ENCODE assay signal across 8 cellular contexts in genomic region chr1:155086182-155086741, GRCh38. TPM values are rescaled to one million over a fixed set of nuclear protein-coding genes. Genes with fewer than 3 reads are reported as not detected.
DNase-seq lines count a peak whose midpoint lies in the region; ATAC-seq and TF ChIP-seq lines count a peak whose summit lies in the region.

No MANE protein-coding gene starts in this region.

- TF ChIP-seq CTCF in LNCAP (IDR thresholded peaks at IDR 0.05), result peak; percentile 100
- TF ChIP-seq CTCF in ascending aorta (IDR thresholded peaks at IDR 0.05), result peak; percentile 91 to 100 (median 99)

- DNase-seq in T-helper 9 cell (peak; percentile 80), ascending aorta (ENCODE audit: low spot score in 2 of 2) (peak in 1 of 2 donors; percentile 87)
- peak; percentile 64 to 76 for DNase-seq in stimulated activated CD4-positive, alpha-beta T cell treated with anti-CD3 and anti-CD28 coated beads, Interleukin-15, amount 100 ng/mL, for 48 hours (ENCODE audit: low read depth in 2 of 2)

- H3K4me3 ChIP-seq in ascending aorta (peak overlapping the region; percentile 66 to 81), iPS-18c (ENCODE audit: insufficient read depth, low read depth, low read length) (peak overlapping the region; percentile 96; the same call in 1 of the 2 replicates)

- peaks cover 28% of the 10 kb centered on the region for H3K27me3 ChIP-seq in ascending aorta

- H3K9me3 ChIP-seq in ES-I3 (ENCODE audit: control insufficient read depth, insufficient read depth, low read length) (no peaks in the 10 kb centered on the region), ascending aorta (no peaks in the 10 kb centered on the region), iPS-18c (ENCODE audit: control insufficient read depth, insufficient read depth, low read length) (no peaks in the 10 kb centered on the region)

- intact Hi-C loops in ascending aorta (cut with DNase I), result no loop called here

- ATAC-seq in GM21576 (IDR thresholded peaks at IDR 0.05; ENCODE audit: unreplicated experiment) (no peak), GM19324 (IDR thresholded peaks at IDR 0.05; ENCODE audit: low FRiP score, unreplicated experiment) (no peak)

- H3K27ac ChIP-seq in ascending aorta, result no peak overlapping the region

- no peaks in the 10 kb centered on the region for H3K36me3 ChIP-seq in ES-I3 (ENCODE audit: insufficient read depth, low read length)
- H3K36me3 ChIP-seq in ascending aorta, result no peaks in the 10 kb centered on the region

- H3K4me1 ChIP-seq in ES-I3 (ENCODE audit: insufficient read depth, low read length), result peaks cover 6% of the 10 kb centered on the region; the same call in 1 of the 2 replicates
- peaks cover 13 to 20% of the 10 kb centered on the region in 2 donors for H3K4me1 ChIP-seq in ascending aorta

- H3K9ac ChIP-seq in ES-I3 (ENCODE audit: low read depth, low read length), result peak overlapping the region; percentile 95; the same call in 1 of the 2 replicates

RNA-seq across cellular contexts. Expression of gene EFNA3, which starts 7.6 kb away (rescaled TPM):
- 1.5 TPM for total RNA-seq in ascending aorta

RNA-seq across cellular contexts. Expression of gene EFNA4, which starts 22.7 kb away (rescaled TPM):
- total RNA-seq in ascending aorta, result 11.2 TPM

RNA-seq across cellular contexts. Expression of gene ADAM15, which starts 35.1 kb away (rescaled TPM):
- 610 TPM for total RNA-seq in ascending aorta

RNA-seq across cellular contexts. Expression of gene EFNA1, which starts 41.4 kb away (rescaled TPM):
- 66.7 TPM for total RNA-seq in ascending aorta

RNA-seq across cellular contexts. Expression of gene SLC50A1, which starts 49.4 kb away (rescaled TPM):
- 9.4 TPM for total RNA-seq in ascending aorta
